ENCODE assay signal across 11 cellular contexts in the genomic region with DNA sequence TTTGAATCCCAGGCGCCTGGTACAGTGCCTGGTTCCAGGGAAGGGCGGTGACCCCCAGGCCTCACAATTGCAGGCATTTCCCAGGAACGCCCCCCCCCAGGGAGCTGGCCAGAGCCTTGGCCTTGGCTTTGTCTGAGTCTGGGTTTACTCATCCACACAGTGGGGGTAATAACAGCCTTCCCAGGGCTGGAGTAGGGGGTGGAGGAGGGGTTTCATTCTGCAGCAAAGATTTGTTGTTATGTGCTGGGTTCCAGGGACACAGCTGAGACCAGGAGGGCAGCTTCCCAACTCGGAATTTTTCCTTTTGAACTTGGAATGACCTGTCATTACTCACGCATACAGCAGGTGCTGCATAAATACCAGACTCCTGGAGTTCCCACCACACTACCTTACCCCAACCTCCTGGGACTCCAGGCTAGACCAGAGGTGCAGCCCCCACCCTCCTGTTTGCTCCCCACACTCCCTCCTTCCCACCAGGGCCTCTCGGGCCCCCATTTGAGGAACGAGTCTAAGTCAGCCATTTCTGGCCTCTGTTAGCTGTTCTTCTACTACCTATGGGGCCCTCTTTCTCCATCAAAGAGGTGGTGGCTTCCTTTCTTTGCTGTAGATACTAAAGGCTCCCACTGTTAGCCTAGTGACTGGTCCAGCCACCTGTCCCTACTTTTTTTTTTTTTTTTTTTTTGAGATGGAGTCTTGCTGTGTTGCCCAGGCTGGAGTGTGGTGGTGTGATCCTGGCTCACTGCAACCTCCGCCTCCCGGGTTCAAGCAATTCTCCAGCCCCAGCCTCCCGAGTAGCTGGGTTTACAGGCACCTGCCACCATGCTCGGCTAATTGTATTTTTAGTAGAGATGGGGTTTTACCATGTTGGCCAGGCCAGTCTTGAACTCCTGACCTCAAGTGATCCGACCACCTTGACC. TPM values are rescaled to one million over a fixed set of nuclear protein-coding genes. Genes with fewer than 3 reads are reported as not detected.
DNase-seq lines count a peak whose midpoint lies in the region; ATAC-seq and TF ChIP-seq lines count a peak whose summit lies in the region.
"Had no signal": no experiment of that assay in that cellular context is flagged by ENCODE, and none has a peak within 500 bp of the region (broad histone marks: within the 10 kb centered on the region; RNA-seq: fewer than 3 reads in every experiment).

No MANE protein-coding gene starts in this region.

- H2AFZ ChIP-seq in hepatocyte, result no peak overlapping the region

- peaks cover 2% of the 10 kb centered on the region for H3K36me3 Mint-ChIP-seq in activated CD4-positive, alpha-beta T cell treated with anti-CD3 and anti-CD28 coated beads, Interleukin-2, amount 10 ng/mL, durations not matched to agents 24 days and 14 days (ENCODE audit: low read depth)
- H3K36me3 Mint-ChIP-seq in activated CD8-positive, alpha-beta T cell treated with anti-CD3 and anti-CD28 coated beads, Interleukin-2, amount 10 ng/mL, durations not matched to agents 7 days and 5 days (ENCODE audit: low read depth), result no peaks in the 10 kb centered on the region

- H3K27ac Mint-ChIP-seq in activated CD4-positive, alpha-beta T cell treated with anti-CD3 and anti-CD28 coated beads, Interleukin-2, amount 10 ng/mL, durations not matched to agents 24 days and 14 days, result no peak overlapping the region
- no peak overlapping the region for H3K27ac Mint-ChIP-seq in activated CD8-positive, alpha-beta T cell treated with anti-CD3 and anti-CD28 coated beads, Interleukin-2, amount 10 ng/mL, durations not matched to agents 7 days and 5 days

- CTCF ChIA-PET in activated CD8-positive, alpha-beta T cell treated with anti-CD3 and anti-CD28 coated beads, Interleukin-2, amount 10 ng/mL, durations not matched to agents 7 days and 5 days (lab: Charles Lee), result interaction anchor here (0.8 kb wide), 1 partner anchor 30 kb away, joined by 3 read pairs; no protein-coding TSS in a partner anchor

- TF ChIP-seq POLR2A in testis (IDR thresholded peaks at IDR 0.05), result no peak

- H3K4me3 ChIP-seq in hepatocyte, result no peak overlapping the region
- H3K4me3 ChIP-seq in testis, result no peak overlapping the region

- ATAC-seq in activated CD8-positive, alpha-beta T cell treated with anti-CD3 and anti-CD28 coated beads, Interleukin-2, amount 10 ng/mL, durations not matched to agents 7 days and 5 days, result peak; percentile 23

- H3K9me3 ChIP-seq in hepatocyte (ENCODE audit: low read depth) (no peaks in the 10 kb centered on the region), testis (no peaks in the 10 kb centered on the region)

- H3K4me3 Mint-ChIP-seq in activated CD4-positive, alpha-beta T cell treated with anti-CD3 and anti-CD28 coated beads, Interleukin-2, amount 10 ng/mL, durations not matched to agents 24 days and 14 days, result peak overlapping the region; percentile 66
- no peak overlapping the region for H3K4me3 Mint-ChIP-seq in activated CD8-positive, alpha-beta T cell treated with anti-CD3 and anti-CD28 coated beads, Interleukin-2, amount 10 ng/mL, durations not matched to agents 7 days and 5 days

- H3K4me2 ChIP-seq in hepatocyte, result no peak overlapping the region

- H3K4me1 Mint-ChIP-seq in activated CD4-positive, alpha-beta T cell treated with anti-CD3 and anti-CD28 coated beads, Interleukin-2, amount 10 ng/mL, durations not matched to agents 24 days and 14 days, result peaks cover 15% of the 10 kb centered on the region
- peaks cover 29% of the 10 kb centered on the region for H3K4me1 Mint-ChIP-seq in activated CD8-positive, alpha-beta T cell treated with anti-CD3 and anti-CD28 coated beads, Interleukin-2, amount 10 ng/mL, durations not matched to agents 7 days and 5 days (ENCODE audit: low read depth)

- H3K79me2 ChIP-seq in hepatocyte, result peaks cover 12% of the 10 kb centered on the region

- TF ChIP-seq CTCF in hepatocyte (IDR thresholded peaks at IDR 0.05; ENCODE audit: poor library complexity) (no peak), testis (IDR thresholded peaks at IDR 0.05) (no peak)

- DNase-seq in activated CD4-positive, alpha-beta T cell treated with anti-CD3 and anti-CD28 coated beads, Interleukin-2, amount 10 ng/mL, durations not matched to agents 24 days and 14 days, result no peak
- no peak for DNase-seq in activated CD4-positive, alpha-beta T cell treated with anti-CD3 and anti-CD28 coated beads, Interleukin-2, amount 50 U/mL, for 48 hours
- DNase-seq in activated CD8-positive, alpha-beta T cell treated with anti-CD3 and anti-CD28 coated beads, Interleukin-2, amount 10 ng/mL, durations not matched to agents 7 days and 5 days, result peak; percentile 33
- DNase-seq in hepatocyte (ENCODE audit: low spot score) (peak; percentile 37), testis (peak; percentile 55), NCI-H446 (lab: John Stamatoyannopoulos, UW) (no peak), retina (no peak), NOMO-1 treated with DMSO at 0.1 percent for 48 hours (lab: John Stamatoyannopoulos, UW; ENCODE audit: unreplicated experiment) (no peak)
- DNase-seq: effector CD8-positive, alpha-beta T cell had no signal

- H3K9me3 Mint-ChIP-seq in activated CD4-positive, alpha-beta T cell treated with anti-CD3 and anti-CD28 coated beads, Interleukin-2, amount 10 ng/mL, durations not matched to agents 24 days and 14 days, result no peaks in the 10 kb centered on the region
- no peaks in the 10 kb centered on the region for H3K9me3 Mint-ChIP-seq in activated CD8-positive, alpha-beta T cell treated with anti-CD3 and anti-CD28 coated beads, Interleukin-2, amount 10 ng/mL, durations not matched to agents 7 days and 5 days (ENCODE audit: insufficient read depth)

- H3K4me1 ChIP-seq in hepatocyte (ENCODE audit: insufficient read depth), result peaks cover 6% of the 10 kb centered on the region
- peaks cover 4% of the 10 kb centered on the region for H3K4me1 ChIP-seq in testis

- peak overlapping the region; percentile 34 for H3K27ac ChIP-seq in hepatocyte
- H3K27ac ChIP-seq in testis, result no peak overlapping the region
- H3K27ac ChIP-seq: C4-2B had no signal

- H3K9me2 ChIP-seq in hepatocyte (replicated peaks; ENCODE audit: insufficient read depth), result no peaks in the 10 kb centered on the region

- H3K27me3 ChIP-seq in hepatocyte (no peaks in the 10 kb centered on the region), testis (no peaks in the 10 kb centered on the region)

- 59% methylated on average over 12 of the region's 12 CpGs for WGBS in hepatocyte (ENCODE audit: low lambda C conversion rate, missing lambda C conversion rate)
- 31 to 55% methylated on average over 8 to 12 of the region's 12 CpGs for WGBS in testis, 2 donors

- intact Hi-C loops in activated CD4-positive, alpha-beta T cell treated with anti-CD3 and anti-CD28 coated beads, Interleukin-2, amount 10 ng/mL, durations not matched to agents 24 days and 14 days (cut with micrococcal nuclease), result no loop called here
- intact Hi-C loops in testis (cut with DNase I; ENCODE audit: low total_unique reads), result no loop called here

- peaks cover 21% of the 10 kb centered on the region for H3K27me3 Mint-ChIP-seq in activated CD4-positive, alpha-beta T cell treated with anti-CD3 and anti-CD28 coated beads, Interleukin-2, amount 10 ng/mL, durations not matched to agents 24 days and 14 days
- H3K27me3 Mint-ChIP-seq in activated CD8-positive, alpha-beta T cell treated with anti-CD3 and anti-CD28 coated beads, Interleukin-2, amount 10 ng/mL, durations not matched to agents 7 days and 5 days (ENCODE audit: low read depth), result peaks cover 16% of the 10 kb centered on the region

- POLR2A ChIA-PET in activated CD8-positive, alpha-beta T cell treated with anti-CD3 and anti-CD28 coated beads, Interleukin-2, amount 10 ng/mL, durations not matched to agents 7 days and 5 days (lab: Charles Lee), result interaction anchor here (1.1 kb wide), 1 partner anchor 109 kb away, joined by 3 read pairs; a partner anchor contains a TSS

- H4K20me1 ChIP-seq in hepatocyte (ENCODE audit: insufficient read depth, poor library complexity, severe bottlenecking), result no peaks in the 10 kb centered on the region

- no peaks in the 10 kb centered on the region for H3K36me3 ChIP-seq in hepatocyte (replicated peaks; ENCODE audit: insufficient read depth, low read depth)
- H3K36me3 ChIP-seq in testis (ENCODE audit: low read depth, missing control alignments), result no peaks in the 10 kb centered on the region

RNA-seq across cellular contexts. Expression of a gene that starts 1.6 kb away (rescaled TPM):
- 2.4 and 2.5 TPM in 2 replicates for total RNA-seq in activated CD4-positive, alpha-beta T cell treated with anti-CD3 and anti-CD28 coated beads, Interleukin-2, amount 10 ng/mL, durations not matched to agents 24 days and 14 days
- 1 to 10 TPM; 3.6 to 4.9 TPM for total RNA-seq in activated CD8-positive, alpha-beta T cell treated with anti-CD3 and anti-CD28 coated beads, Interleukin-2, amount 10 ng/mL, durations not matched to agents 7 days and 5 days
- total RNA-seq in hepatocyte (22.1 and 31.9 TPM in 2 replicates), testis (10 to 100 TPM; 27.9 to 31.9 TPM)
- polyA plus RNA-seq in hepatocyte (15.8 and 28.5 TPM in 2 replicates), testis (ENCODE audit: insufficient read depth, low read depth, low replicate concordance) (7.2 TPM)
- total RNA-seq: SK-MEL-5 had no signal

RNA-seq across cellular contexts. Expression of a gene that starts 18.3 kb away (rescaled TPM):
- total RNA-seq in activated CD4-positive, alpha-beta T cell treated with anti-CD3 and anti-CD28 coated beads, Interleukin-2, amount 10 ng/mL, durations not matched to agents 24 days and 14 days, result not detected in 2 replicates
- total RNA-seq in activated CD8-positive, alpha-beta T cell treated with anti-CD3 and anti-CD28 coated beads, Interleukin-2, amount 10 ng/mL, durations not matched to agents 7 days and 5 days, result not detected
- total RNA-seq in hepatocyte (not detected in 2 replicates), testis (1 to 10 TPM; 1.4 to 4.6 TPM)
- polyA plus RNA-seq in hepatocyte (not detected in 2 replicates), testis (ENCODE audit: insufficient read depth, low read depth, low replicate concordance) (4.0 TPM)
- total RNA-seq: SK-MEL-5 had no signal

RNA-seq across cellular contexts. Expression of a gene that starts 34.9 kb away (rescaled TPM):
- 33.0 and 37.9 TPM in 2 replicates for total RNA-seq in activated CD4-positive, alpha-beta T cell treated with anti-CD3 and anti-CD28 coated beads, Interleukin-2, amount 10 ng/mL, durations not matched to agents 24 days and 14 days
- 100 to 1,000 TPM; 254 to 266 TPM for total RNA-seq in activated CD8-positive, alpha-beta T cell treated with anti-CD3 and anti-CD28 coated beads, Interleukin-2, amount 10 ng/mL, durations not matched to agents 7 days and 5 days
- 0.13 and 0.92 TPM in 2 replicates for total RNA-seq in hepatocyte
- 1.0 and 3.1 TPM in 2 replicates for polyA plus RNA-seq in hepatocyte
- total RNA-seq in testis, result 1 to 10 TPM; 4.7 to 6.7 TPM
- 5.9 TPM for polyA plus RNA-seq in testis (ENCODE audit: insufficient read depth, low read depth, low replicate concordance)

Comparison
In these comparisons a context has a peak if more than half of its experiments do, and no peak if none do; other contexts are left out.
1. DNase-seq: peak in activated CD8-positive, alpha-beta T cell treated with anti-CD3 and anti-CD28 coated beads, Interleukin-2, amount 10 ng/mL, durations not matched to agents 7 days and 5 days (single experiment), hepatocyte (single experiment) and testis (single experiment); none in activated CD4-positive, alpha-beta T cell treated with anti-CD3 and anti-CD28 coated beads, Interleukin-2, amount 10 ng/mL, durations not matched to agents 24 days and 14 days (single experiment), activated CD4-positive, alpha-beta T cell treated with anti-CD3 and anti-CD28 coated beads, Interleukin-2, amount 50 U/mL, for 48 hours (0 of 2), NCI-H446 (0 of 2), retina (single experiment) and NOMO-1 treated with DMSO at 0.1 percent for 48 hours (single experiment).